Comparison of ENCODE assay signal across 28 cellular contexts in genomic region chr10:96880575-96880974, GRCh38.
"Had no signal": no experiment of that assay in that cellular context is flagged by ENCODE, and none has a peak within 500 bp of the region (broad histone marks: within the 10 kb centered on the region; RNA-seq: fewer than 3 reads in every experiment).

No MANE protein-coding gene starts in this region.

- H3K27me3 ChIP-seq: cardiac muscle cell, Peyer's patch, SJSA1 had no signal

- H3K27ac ChIP-seq: cardiac muscle cell, Peyer's patch, SJSA1, VCaP had no signal

- H3K4me1 ChIP-seq: SJSA1 had no signal

- DNase-seq: activated CD4-positive, alpha-beta memory T cell treated with anti-CD3 and anti-CD28 coated beads for 36 hours; activated CD4-positive, alpha-beta T cell treated with anti-CD3 and anti-CD28 coated beads, Interleukin-2, amount 10 ng/mL, durations not matched to agents 7 days and 5 days; activated CD4-positive, CD25-positive, alpha-beta regulatory T cell; activated CD8-positive, alpha-beta memory T cell treated with anti-CD3 and anti-CD28 coated beads, Interleukin-2, amount 50 U/mL, for 4 hours; activated naive CD4-positive, alpha-beta T cell treated with anti-CD3 and anti-CD28 coated beads, Interleukin-2, amount 50 U/mL, for 16 hours; activated naive CD8-positive, alpha-beta T cell treated with anti-CD3 and anti-CD28 coated beads, Interleukin-2, amount 50 U/mL, for 24 hours; activated T-cell treated with anti-CD3 and anti-CD28 coated beads, Interleukin-2, amount 50 U/mL, for 72 hours; amygdala; Karpas-422; MM.1S; NCI-H1105 treated with DMSO at 0.1 percent for 48 hours; NCI-H1436 treated with DMSO at 0.1 percent for 48 hours; NCI-H187; NCI-H2081; NCI-H510A treated with DMSO at 0.1 percent for 48 hours; NCI-H69; NK-92 treated with Interleukin-12 subunit alpha and Interleukin-12 subunit beta, amount 100 ng/mL, for 24 hours; OCI-M1; Peyer's patch; SHP77; T-helper 2 cell; T1000 had no signal

- H3K9me3 Mint-ChIP-seq: activated CD4-positive, alpha-beta memory T cell treated with anti-CD3 and anti-CD28 coated beads for 36 hours; activated CD4-positive, alpha-beta T cell treated with anti-CD3 and anti-CD28 coated beads, Interleukin-2, amount 10 ng/mL, durations not matched to agents 7 days and 5 days; activated naive CD8-positive, alpha-beta T cell treated with anti-CD3 and anti-CD28 coated beads, Interleukin-2, amount 50 U/mL, for 24 hours; activated T-cell treated with anti-CD3 and anti-CD28 coated beads, Interleukin-2, amount 50 U/mL, for 72 hours had no signal

- H3K9me3 ChIP-seq: Peyer's patch, SJSA1 had no signal

- H3K4me3 Mint-ChIP-seq: activated CD4-positive, alpha-beta memory T cell treated with anti-CD3 and anti-CD28 coated beads for 36 hours; activated CD4-positive, alpha-beta T cell treated with anti-CD3 and anti-CD28 coated beads, Interleukin-2, amount 10 ng/mL, durations not matched to agents 7 days and 5 days; activated naive CD8-positive, alpha-beta T cell treated with anti-CD3 and anti-CD28 coated beads, Interleukin-2, amount 50 U/mL, for 24 hours; activated T-cell treated with anti-CD3 and anti-CD28 coated beads, Interleukin-2, amount 50 U/mL, for 72 hours; brain had no signal

- H3K4me3 ChIP-seq: cardiac muscle cell, Peyer's patch, SJSA1 had no signal

- H3K27ac Mint-ChIP-seq: activated CD4-positive, alpha-beta memory T cell treated with anti-CD3 and anti-CD28 coated beads for 36 hours; activated CD4-positive, alpha-beta T cell treated with anti-CD3 and anti-CD28 coated beads, Interleukin-2, amount 10 ng/mL, durations not matched to agents 7 days and 5 days; activated naive CD8-positive, alpha-beta T cell treated with anti-CD3 and anti-CD28 coated beads, Interleukin-2, amount 50 U/mL, for 24 hours; activated T-cell treated with anti-CD3 and anti-CD28 coated beads, Interleukin-2, amount 50 U/mL, for 72 hours had no signal

- FAIRE-seq: astrocyte, TTC549 had no signal

- ATAC-seq: activated naive CD8-positive, alpha-beta T cell treated with anti-CD3 and anti-CD28 coated beads, Interleukin-2, amount 50 U/mL, for 24 hours; activated T-cell treated with anti-CD3 and anti-CD28 coated beads, Interleukin-2, amount 50 U/mL, for 72 hours had no signal

- H3K36me3 ChIP-seq: cardiac muscle cell, Peyer's patch had no signal

- H3K27me3 Mint-ChIP-seq: activated CD4-positive, alpha-beta memory T cell treated with anti-CD3 and anti-CD28 coated beads for 36 hours; activated CD4-positive, alpha-beta T cell treated with anti-CD3 and anti-CD28 coated beads, Interleukin-2, amount 10 ng/mL, durations not matched to agents 7 days and 5 days; activated naive CD8-positive, alpha-beta T cell treated with anti-CD3 and anti-CD28 coated beads, Interleukin-2, amount 50 U/mL, for 24 hours; brain had no signal
